Comparison of ENCODE assay signal across 4 cellular contexts in genomic region chr19:54217522-54218247, GRCh38. TPM values are rescaled to one million over a fixed set of nuclear protein-coding genes. Genes with fewer than 3 reads are reported as not detected.
"Had no signal": no experiment of that assay in that cellular context is flagged by ENCODE, and none has a peak within 500 bp of the region (broad histone marks: within the 10 kb centered on the region; RNA-seq: fewer than 3 reads in every experiment).

No MANE protein-coding gene starts in this region.

RNA-seq across cellular contexts. Expression of gene LILRB3, which starts 5.1 kb away (rescaled TPM):
- total RNA-seq: hepatocyte, mammary epithelial cell, osteoblast, smooth muscle cell had no signal

RNA-seq across cellular contexts. Expression of gene LILRA6, which starts 24.9 kb away (rescaled TPM):
- total RNA-seq: hepatocyte, mammary epithelial cell, osteoblast, smooth muscle cell had no signal
